8 cellular contexts compared by ENCODE assay signal in genomic region chr4:128191115-128191897, GRCh38.
DNase-seq lines count a peak whose midpoint lies in the region; ATAC-seq, FAIRE-seq and TF ChIP-seq lines count a peak whose summit lies in the region.

No MANE protein-coding gene starts in this region.

- no peaks in the 10 kb centered on the region for H3K9me2 ChIP-seq in GM23248 (ENCODE audit: insufficient read depth)

- H2AFZ ChIP-seq in GM23248 (0 out of 2 replicates have a peak overlapping the region, but pooled peaks have one; percentile 14), KMS-11 (ENCODE audit: low read depth) (peak overlapping the region; percentile 1; the same call in 1 of the 2 replicates), parathyroid adenoma (no peak overlapping the region)

- H3K27me3 ChIP-seq in GM23248 (replicated peaks; ENCODE audit: insufficient read depth) (no peaks in the 10 kb centered on the region), KMS-11 (ENCODE audit: insufficient read depth, low read depth) (no peaks in the 10 kb centered on the region), parathyroid adenoma (ENCODE audit: control insufficient read depth, insufficient read depth, low read length) (no peaks in the 10 kb centered on the region), upper lobe of right lung (no peaks in the 10 kb centered on the region)

- H4K20me1 ChIP-seq in GM23248 (ENCODE audit: insufficient read depth) (no peaks in the 10 kb centered on the region), KMS-11 (ENCODE audit: insufficient read depth) (no peaks in the 10 kb centered on the region)

- POLR2A ChIA-PET in RWPE1 (lab: Yijun Ruan, JAX; ENCODE audit: low non-redundant PET), result no interaction called here

- in situ Hi-C loops in GM23248 (cut with MboI), result loop anchor here (25.0 kb wide), 2 partner anchors 371 to 1146 kb away; no protein-coding TSS in a partner anchor

- H3K4me3 ChIP-seq in GM23248, result no peak overlapping the region
- H3K4me3 ChIP-seq in KMS-11 (IDR thresholded peaks at IDR 0.05; ENCODE audit: insufficient read depth, low read depth, low read length), result no peak overlapping the region
- H3K4me3 ChIP-seq in parathyroid adenoma (ENCODE audit: low read depth, low read length), result no peak overlapping the region
- H3K4me3 ChIP-seq in upper lobe of right lung, result no peak overlapping the region

- intact Hi-C loops in upper lobe of right lung (cut with DNase I), result loop anchor here (10.0 kb wide), 1 partner anchor 673 kb away; no protein-coding TSS in a partner anchor

- no peaks in the 10 kb centered on the region for H3K36me3 ChIP-seq in GM23248 (ENCODE audit: low read depth)
- H3K36me3 ChIP-seq in KMS-11 (ENCODE audit: insufficient read depth), result no peaks in the 10 kb centered on the region
- H3K36me3 ChIP-seq in parathyroid adenoma (ENCODE audit: control insufficient read depth, insufficient read depth, low read length), result no peaks in the 10 kb centered on the region
- H3K36me3 ChIP-seq in upper lobe of right lung, result no peaks in the 10 kb centered on the region

- H3K9ac ChIP-seq in GM23248 (no peak overlapping the region), KMS-11 (no peak overlapping the region), parathyroid adenoma (no peak overlapping the region)

- no peak overlapping the region for H3K4me2 ChIP-seq in GM23248 (ENCODE audit: unreplicated experiment)
- H3K4me2 ChIP-seq in KMS-11, result 0 out of 2 replicates have a peak overlapping the region, but pooled peaks have one; percentile 2
- H3K4me2 ChIP-seq in parathyroid adenoma (ENCODE audit: low read length), result no peak overlapping the region

- DNase-seq in GM23248, result peak; percentile 77
- peak; percentile 60 for DNase-seq in RWPE1 (ENCODE audit: low spot score)
- DNase-seq in activated effector memory CD4-positive, alpha-beta T cell treated with Interleukin-2 at 50 U/mL for 16 hours, result peak; percentile 34
- peak; percentile 61 for DNase-seq in germinal center (ENCODE audit: low spot score)
- DNase-seq in upper lobe of right lung, result no peak

- CTCF ChIA-PET in RWPE1 (lab: Yijun Ruan, JAX), result interaction anchor here (0.6 to 1.2 kb wide), 19 partner anchors 8 to 672 kb away, joined by 3 to 7 read pairs (median 4); no protein-coding TSS in a partner anchor

- no peaks in the 10 kb centered on the region for H3K9me3 ChIP-seq in GM23248 (ENCODE audit: low read depth)
- H3K9me3 ChIP-seq in parathyroid adenoma (ENCODE audit: control insufficient read depth, low read length), result no peaks in the 10 kb centered on the region
- H3K9me3 ChIP-seq in upper lobe of right lung, result no peaks in the 10 kb centered on the region

- 5 to 6% methylated on average over 5 of the region's 5 CpGs for WGBS in GM23248 (ENCODE audit: low coverage in 1 of 2, low lambda C conversion rate in 2 of 2, missing lambda C conversion rate in 2 of 2), 2 experiments

- no peaks in the 10 kb centered on the region for H3K79me2 ChIP-seq in GM23248 (ENCODE audit: insufficient read depth)
- no peaks in the 10 kb centered on the region for H3K79me2 ChIP-seq in KMS-11 (ENCODE audit: insufficient read depth, low read depth)
- no peaks in the 10 kb centered on the region for H3K79me2 ChIP-seq in parathyroid adenoma

- H3K4me1 ChIP-seq in GM23248 (ENCODE audit: insufficient read depth), result peaks cover 5% of the 10 kb centered on the region; the same call in 1 of the 2 replicates
- H3K4me1 ChIP-seq in KMS-11 (ENCODE audit: low read depth, poor library complexity, severe bottlenecking), result peaks cover 10% of the 10 kb centered on the region
- no peaks in the 10 kb centered on the region for H3K4me1 ChIP-seq in parathyroid adenoma
- peaks cover 3% of the 10 kb centered on the region for H3K4me1 ChIP-seq in upper lobe of right lung

- peak; percentile 98 for TF ChIP-seq CTCF in KMS-11 (conservative IDR thresholded peaks at IDR 0.05; ENCODE audit: low read depth, low read length)
- TF ChIP-seq CTCF in RWPE1 (conservative IDR thresholded peaks at IDR 0.05; ENCODE audit: low read depth), result peak; percentile 89
- peak; percentile 69 for TF ChIP-seq CTCF in parathyroid adenoma (IDR thresholded peaks at IDR 0.05)
- TF ChIP-seq CTCF in upper lobe of right lung (IDR thresholded peaks at IDR 0.05), result peak; percentile 89

- ATAC-seq in upper lobe of right lung, result peak; percentile 98

- no peak overlapping the region for H3K27ac ChIP-seq in GM23248
- no peak overlapping the region for H3K27ac ChIP-seq in KMS-11
- H3K27ac ChIP-seq in RWPE1, result no peak overlapping the region
- no peak overlapping the region for H3K27ac ChIP-seq in parathyroid adenoma
- H3K27ac ChIP-seq in upper lobe of right lung, result no peak overlapping the region

- peak; percentile 96 for FAIRE-seq in G401.6 (lab: Jason Lieb, UNC)

- 0 out of 2 replicates have a peak, but pooled peaks cover 6% of the 10 kb centered on the region for H3F3A ChIP-seq in GM23248 (ENCODE audit: insufficient read depth)
